11 cellular contexts compared by ENCODE assay signal in the genomic region with DNA sequence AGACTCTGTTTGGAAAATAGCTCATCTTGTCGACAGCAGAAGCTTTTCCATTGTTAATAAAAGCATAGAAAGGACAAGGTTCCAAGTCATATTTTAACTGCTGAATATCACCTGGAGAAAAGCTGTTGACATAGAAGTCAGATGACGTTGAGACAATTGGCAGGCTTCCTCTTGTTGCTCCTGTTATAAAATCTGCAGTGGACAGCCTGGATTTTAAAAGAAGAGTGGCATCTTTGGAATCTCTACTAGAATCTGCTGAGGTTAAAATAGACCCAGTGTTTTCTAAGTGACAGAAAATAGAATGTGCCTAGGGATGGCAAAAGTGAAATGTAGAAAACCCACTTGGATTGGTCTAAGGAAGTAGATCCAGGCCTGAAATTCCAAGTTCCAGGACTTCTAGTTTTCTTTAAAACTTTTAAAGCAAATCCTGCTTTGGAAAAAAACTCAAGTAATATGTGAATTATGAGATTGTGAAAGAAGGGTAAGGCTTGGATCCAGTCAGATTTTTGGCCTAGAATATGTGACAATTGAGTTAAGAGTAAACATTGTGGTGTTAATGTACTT. TPM values are rescaled to one million over a fixed set of nuclear protein-coding genes. Genes with fewer than 3 reads are reported as not detected.
A peak's percentile ranks its signal among the peaks of the same experiment; 100 is the strongest.
DNase-seq lines count a peak whose midpoint lies in the region; ATAC-seq and TF ChIP-seq lines count a peak whose summit lies in the region.
"Had no signal": no experiment of that assay in that cellular context is flagged by ENCODE, and none has a peak within 500 bp of the region (broad histone marks: within the 10 kb centered on the region; RNA-seq: fewer than 3 reads in every experiment).

No MANE protein-coding gene starts in this region.

- H3K27ac ChIP-seq in Panc1 (ENCODE audit: low read length) (no peak overlapping the region), gastroesophageal sphincter (peak overlapping the region; percentile 89 to 100 (median 92))

- TF ChIP-seq EP300 in gastroesophageal sphincter (IDR thresholded peaks at IDR 0.05), result no peak

- no peak for TF ChIP-seq POLR2A in gastroesophageal sphincter (IDR thresholded peaks at IDR 0.05)

- H3K9me3 ChIP-seq in Panc1 (ENCODE audit: control insufficient read depth, insufficient read depth, low read depth, low read length) (no peaks in the 10 kb centered on the region), gastroesophageal sphincter (no peaks in the 10 kb centered on the region)

- no TSS peak for BruUV-seq in Panc1 (replicated peaks; lab: Mats Ljungman, UMichigan)

- DNase-seq in EH (ENCODE audit: low read depth) (peak; percentile 82), Panc1 (ENCODE audit: low read depth, low spot score) (peak; percentile 33), renal cortical epithelial cell (ENCODE audit: low read depth) (peak; percentile 61), H4 (ENCODE audit: low spot score) (no peak), DMS 273 treated with DMSO at 0.1 percent for 48 hours (lab: John Stamatoyannopoulos, UW) (no peak)
- DNase-seq in activated naive CD4-positive, alpha-beta T cell (lab: John Stamatoyannopoulos, UW), result no peak
- DNase-seq: amniotic stem cell, DND-41, NCI-H2171 had no signal

- H3K4me1 ChIP-seq in Panc1 (ENCODE audit: control insufficient read depth, insufficient read depth, low read length) (no peaks in the 10 kb centered on the region), gastroesophageal sphincter (peaks cover 17 to 87% (median 25%) of the 10 kb centered on the region in 3 donors)

- intact Hi-C loops in Panc1 (cut with micrococcal nuclease; ENCODE audit: unreplicated experiment), result no loop called here

- no peak for TF ChIP-seq CTCF in Panc1 (IDR thresholded peaks at IDR 0.05)
- TF ChIP-seq CTCF in gastroesophageal sphincter (IDR thresholded peaks at IDR 0.05), result no peak

- WGBS in gastroesophageal sphincter (ENCODE audit: low coverage in 1 of 2), 2 donors, result 4 to 8% methylated on average over 2 of the region's 2 CpGs

- H3K4me3 ChIP-seq in Panc1 (ENCODE audit: low read depth in 2 of 2, low read length in 2 of 2), result no peak overlapping the region
- no peak overlapping the region for H3K4me3 ChIP-seq in gastroesophageal sphincter

- in situ Hi-C loops in Panc1 (cut with HindIII; ENCODE audit: low pct_unique_long_range_greater_than_20kb, low sequenced_read_pairs), result no loop called here

- no peaks in the 10 kb centered on the region for H3K27me3 ChIP-seq in Panc1 (ENCODE audit: control insufficient read depth, insufficient read depth, low read length)
- H3K27me3 ChIP-seq in gastroesophageal sphincter, result no peaks in the 10 kb centered on the region

- POLR2A ChIA-PET in Panc1 (lab: Charles Lee), result interaction anchor here (0.6 kb wide), 1 partner anchor 74 kb away, joined by 3 read pairs; no protein-coding TSS in a partner anchor

- CTCF ChIA-PET in Panc1 (lab: Charles Lee), result no interaction called here

- H3K36me3 ChIP-seq in Panc1 (ENCODE audit: control insufficient read depth, insufficient read depth, low read length) (no peaks in the 10 kb centered on the region), gastroesophageal sphincter (peaks cover 0 to 7% of the 10 kb centered on the region in 2 donors)

- ATAC-seq in Panc1, result no peak
- peak; percentile 54 for ATAC-seq in gastroesophageal sphincter
- ATAC-seq in HG02852 (IDR thresholded peaks at IDR 0.05; ENCODE audit: unreplicated experiment), result no peak

RNA-seq across cellular contexts. Expression of a gene that starts 53.6 kb away (rescaled TPM):
- 5.4 TPM for total RNA-seq in Panc1 (2021; ENCODE audit: unreplicated experiment)
- 5.0 TPM for polyA plus RNA-seq in Panc1 (2012; ENCODE audit: insufficient read length)
- total RNA-seq in gastroesophageal sphincter, result 100 to 1,000 TPM; 142 to 359 (median 213) TPM
- 6.4 and 22.4 TPM in 2 replicates for total RNA-seq in renal cortical epithelial cell
- total RNA-seq in H4 (2014; rRNA removed; shearing (Covaris generic)), result 1.6 and 2.4 TPM in 2 replicates

RNA-seq across cellular contexts. Expression of a gene that starts 55.4 kb away (rescaled TPM):
- 14.4 TPM for total RNA-seq in Panc1 (2021; ENCODE audit: unreplicated experiment)
- polyA plus RNA-seq in Panc1 (2012; ENCODE audit: insufficient read length), result 5.3 TPM
- total RNA-seq in gastroesophageal sphincter, result 10 to 100 TPM; 13.8 to 22.3 (median 20.6) TPM
- 21.2 and 23.9 TPM in 2 replicates for total RNA-seq in renal cortical epithelial cell
- 5.7 and 7.6 TPM in 2 replicates for total RNA-seq in H4 (2014; rRNA removed; shearing (Covaris generic))

Comparison
In these comparisons a context has a peak if more than half of its experiments do, and no peak if none do; other contexts are left out.
1. DNase-seq: peak in EH (single experiment), Panc1 (single experiment) and renal cortical epithelial cell (single experiment); none in activated naive CD4-positive, alpha-beta T cell (0 of 4), H4 (single experiment) and DMS 273 treated with DMSO at 0.1 percent for 48 hours (single experiment).